ENCODE assay signal across 8 cellular contexts in genomic region chr9:131394464-131395026, GRCh38. TPM values are rescaled to one million over a fixed set of nuclear protein-coding genes. Genes with fewer than 3 reads are reported as not detected.
A peak's percentile ranks its signal among the peaks of the same experiment; 100 is the strongest.
DNase-seq lines count a peak whose midpoint lies in the region; ATAC-seq and TF ChIP-seq lines count a peak whose summit lies in the region.

No MANE protein-coding gene starts in this region.

- TF ChIP-seq CTCF in GM13976 (IDR thresholded peaks at IDR 0.05; ENCODE audit: borderline replicate concordance, control extremely low read depth, extremely low read depth, insufficient read depth, missing control alignments): no peak
- TF ChIP-seq CTCF in Panc1 (IDR thresholded peaks at IDR 0.05): no peak
- no peak for TF ChIP-seq CTCF in cardiac muscle cell (IDR thresholded peaks at IDR 0.05; ENCODE audit: low read depth, low read length)
- no peak for TF ChIP-seq CTCF in progenitor cell of endocrine pancreas (IDR thresholded peaks at IDR 0.05; ENCODE audit: unreplicated experiment)

- DNase-seq in GM13976 (ENCODE audit: low spot score) (peak; percentile 65), Panc1 (ENCODE audit: low read depth, low spot score) (no peak), cardiac muscle cell (ENCODE audit: low read depth in 1 of 2, low spot score in 1 of 2) (peak; percentile 54 to 60), progenitor cell of endocrine pancreas (ENCODE audit: low spot score, unreplicated experiment) (peak; percentile 35), KG1 (lab: John Stamatoyannopoulos, UW) (no peak), NCI-H146 (lab: John Stamatoyannopoulos, UW) (no peak)

- in situ Hi-C loops in GM13976 (cut with MboI; ENCODE audit: low sequenced_read_pairs, unreplicated experiment) (no loop called here), Panc1 (cut with HindIII; ENCODE audit: low pct_unique_long_range_greater_than_20kb, low sequenced_read_pairs) (no loop called here)

- CTCF ChIA-PET in Panc1 (lab: Charles Lee): no interaction called here

- H3K27ac ChIP-seq in Panc1 (ENCODE audit: low read length) (peak overlapping the region; percentile 90), cardiac muscle cell (peak overlapping the region; percentile 98)

- no TSS peak for BruUV-seq in Panc1 (replicated peaks; lab: Mats Ljungman, UMichigan)

- intact Hi-C loops in Panc1 (cut with micrococcal nuclease; ENCODE audit: unreplicated experiment): no loop called here

- POLR2A ChIA-PET in Panc1 (lab: Charles Lee): interaction anchor here (0.7 kb wide), 1 partner anchor 9 kb away, joined by 6 read pairs; no protein-coding TSS in a partner anchor

- peaks cover 2% of the 10 kb centered on the region for H3K36me3 Mint-ChIP-seq in activated naive CD8-positive, alpha-beta T cell
- no peaks in the 10 kb centered on the region for H3K36me3 Mint-ChIP-seq in progenitor cell of endocrine pancreas (ENCODE audit: insufficient read depth)

- peak overlapping the region; percentile 94 for H3K4me3 Mint-ChIP-seq in activated naive CD8-positive, alpha-beta T cell
- H3K4me3 Mint-ChIP-seq in progenitor cell of endocrine pancreas (ENCODE audit: low read depth): peak overlapping the region; percentile 95

- H3K27me3 Mint-ChIP-seq in activated naive CD8-positive, alpha-beta T cell: no peaks in the 10 kb centered on the region
- no peaks in the 10 kb centered on the region for H3K27me3 Mint-ChIP-seq in progenitor cell of endocrine pancreas

- H3K36me3 ChIP-seq in Panc1 (ENCODE audit: control insufficient read depth, insufficient read depth, low read length) (peaks cover 2% of the 10 kb centered on the region), cardiac muscle cell (no peaks in the 10 kb centered on the region)

- H3K4me3 ChIP-seq in Panc1 (ENCODE audit: low read depth in 2 of 2, low read length in 2 of 2) (peak overlapping the region; percentile 85 to 88), cardiac muscle cell (peak overlapping the region; percentile 91)

- H3K27me3 ChIP-seq in Panc1 (ENCODE audit: control insufficient read depth, insufficient read depth, low read length): no peaks in the 10 kb centered on the region
- no peaks in the 10 kb centered on the region for H3K27me3 ChIP-seq in cardiac muscle cell

- peaks cover 48% of the 10 kb centered on the region for H3K4me1 Mint-ChIP-seq in activated naive CD8-positive, alpha-beta T cell (ENCODE audit: low read depth)
- H3K4me1 Mint-ChIP-seq in progenitor cell of endocrine pancreas (ENCODE audit: low read depth): peaks cover 49% of the 10 kb centered on the region

- peak overlapping the region; percentile 96 for H3K27ac Mint-ChIP-seq in activated naive CD8-positive, alpha-beta T cell
- H3K27ac Mint-ChIP-seq in progenitor cell of endocrine pancreas: peak overlapping the region; percentile 99

- H3K9me3 Mint-ChIP-seq in activated naive CD8-positive, alpha-beta T cell (ENCODE audit: low read depth): no peaks in the 10 kb centered on the region
- no peaks in the 10 kb centered on the region for H3K9me3 Mint-ChIP-seq in progenitor cell of endocrine pancreas (ENCODE audit: low read depth)

- ATAC-seq in HG02623 (IDR thresholded peaks at IDR 0.05; ENCODE audit: unreplicated experiment) (peak; percentile 35), Panc1 (peak; percentile 44)

- H3K4me1 ChIP-seq in Panc1 (ENCODE audit: control insufficient read depth, insufficient read depth, low read length) (peaks cover 23% of the 10 kb centered on the region), cardiac muscle cell (ENCODE audit: low read depth) (peaks cover 39% of the 10 kb centered on the region)

- no peaks in the 10 kb centered on the region for H3K9me3 ChIP-seq in Panc1 (ENCODE audit: control insufficient read depth, insufficient read depth, low read depth, low read length)
- H3K9me3 ChIP-seq in cardiac muscle cell (ENCODE audit: low read depth): no peaks in the 10 kb centered on the region

RNA-seq across cellular contexts. Expression of gene PRRC2B, which starts 0.7 kb away (rescaled TPM):
- total RNA-seq in Panc1 (2021; ENCODE audit: unreplicated experiment) (200 TPM), cardiac muscle cell (166 and 259 TPM in 2 replicates), progenitor cell of endocrine pancreas (416 and 460 TPM in 2 replicates)
- polyA plus RNA-seq in Panc1 (2012; ENCODE audit: insufficient read length): 124 TPM
- 71.1 and 112 TPM in 2 replicates for polyA plus RNA-seq in cardiac muscle cell

Comparison
In these comparisons a context has a peak if more than half of its experiments do, and no peak if none do; other contexts are left out.
1. DNase-seq: peak in GM13976 (single experiment), cardiac muscle cell (2 of 2) and progenitor cell of endocrine pancreas (single experiment); none in Panc1 (single experiment), KG1 (single experiment) and NCI-H146 (single experiment).